ENCODE assay signal across 8 cellular contexts in genomic region chr11:94129505-94130335, GRCh38. TPM values are rescaled to one million over a fixed set of nuclear protein-coding genes. Genes with fewer than 3 reads are reported as not detected.
DNase-seq lines count a peak whose midpoint lies in the region; ATAC-seq and TF ChIP-seq lines count a peak whose summit lies in the region.

No MANE protein-coding gene starts in this region.

- peak; percentile 44 for DNase-seq in activated naive CD4-positive, alpha-beta T cell treated with anti-CD3 and anti-CD28 coated beads, Interleukin-2, amount 10 ng/mL, durations not matched to agents 7 days and 5 days
- no peak for DNase-seq in activated naive CD4-positive, alpha-beta T cell (lab: John Stamatoyannopoulos, UW)
- DNase-seq in Peyer's patch (peak in 2 of 3 donors; percentile 91), fibroblast of the aortic adventitia (ENCODE audit: low read depth) (no peak), psoas muscle (no peak), iPS-NIHi11 (ENCODE audit: low spot score) (no peak), left lobe of liver (ENCODE audit: low spot score) (no peak), NOMO-1 treated with DMSO at 0.1 percent for 48 hours (lab: John Stamatoyannopoulos, UW; ENCODE audit: unreplicated experiment) (no peak)

- H3K4me3 Mint-ChIP-seq in activated naive CD4-positive, alpha-beta T cell treated with anti-CD3 and anti-CD28 coated beads, Interleukin-2, amount 10 ng/mL, durations not matched to agents 7 days and 5 days, result no peak overlapping the region

- no peaks in the 10 kb centered on the region for H3K36me3 Mint-ChIP-seq in activated naive CD4-positive, alpha-beta T cell treated with anti-CD3 and anti-CD28 coated beads, Interleukin-2, amount 10 ng/mL, durations not matched to agents 7 days and 5 days

- peaks cover 27% of the 10 kb centered on the region for H3K4me1 Mint-ChIP-seq in activated naive CD4-positive, alpha-beta T cell treated with anti-CD3 and anti-CD28 coated beads, Interleukin-2, amount 10 ng/mL, durations not matched to agents 7 days and 5 days

- peak overlapping the region; percentile 86 to 98 (median 92) for H3K27ac ChIP-seq in Peyer's patch
- peak overlapping the region; percentile 82 for H3K27ac ChIP-seq in psoas muscle

- peaks cover 4% of the 10 kb centered on the region for H3K9me3 Mint-ChIP-seq in activated naive CD4-positive, alpha-beta T cell treated with anti-CD3 and anti-CD28 coated beads, Interleukin-2, amount 10 ng/mL, durations not matched to agents 7 days and 5 days

- H3K36me3 ChIP-seq in Peyer's patch, result no peaks in the 10 kb centered on the region
- no peaks in the 10 kb centered on the region for H3K36me3 ChIP-seq in psoas muscle (ENCODE audit: insufficient read depth in 1 of 2, low read depth in 1 of 2)

- no peaks in the 10 kb centered on the region for H3K9me3 ChIP-seq in Peyer's patch
- H3K9me3 ChIP-seq in psoas muscle, result no peaks in the 10 kb centered on the region

- intact Hi-C loops in psoas muscle (cut with DNase I), result no loop called here

- H3K27me3 Mint-ChIP-seq in activated naive CD4-positive, alpha-beta T cell treated with anti-CD3 and anti-CD28 coated beads, Interleukin-2, amount 10 ng/mL, durations not matched to agents 7 days and 5 days, result peaks cover 4% of the 10 kb centered on the region

- TF ChIP-seq POLR2A in Peyer's patch (IDR thresholded peaks at IDR 0.05), result no peak

- CTCF ChIA-PET in activated naive CD4-positive, alpha-beta T cell treated with anti-CD3 and anti-CD28 coated beads, Interleukin-2, amount 10 ng/mL, durations not matched to agents 7 days and 5 days (lab: Charles Lee), result interaction anchor here (1.3 kb wide), 1 partner anchor 8 kb away, joined by 3 read pairs; no protein-coding TSS in a partner anchor

- H3K27ac Mint-ChIP-seq in activated naive CD4-positive, alpha-beta T cell treated with anti-CD3 and anti-CD28 coated beads, Interleukin-2, amount 10 ng/mL, durations not matched to agents 7 days and 5 days, result no peak overlapping the region

- H3K4me1 ChIP-seq in Peyer's patch, result peaks cover 0 to 33% (median 6%) of the 10 kb centered on the region in 4 donors
- H3K4me1 ChIP-seq in psoas muscle, result peaks cover 12% of the 10 kb centered on the region

- H3K4me3 ChIP-seq in Peyer's patch (peak overlapping the region; percentile 72 to 88 (median 84)), fibroblast of the aortic adventitia (ENCODE audit: low read depth, low read length) (peak overlapping the region; percentile 93), psoas muscle (peak overlapping the region; percentile 81)

- WGBS in psoas muscle, 3 donors, result 9 to 12% (median 11%) methylated on average over 21 of the region's 21 CpGs

- ATAC-seq in psoas muscle (no peak), left lobe of liver (no peak)

- H3K27me3 ChIP-seq in Peyer's patch, result no peaks in the 10 kb centered on the region
- peaks cover 0 to 23% (median 0%) of the 10 kb centered on the region in 3 donors for H3K27me3 ChIP-seq in psoas muscle (ENCODE audit: insufficient read depth in 3 of 3, low read length in 2 of 3)

- TF ChIP-seq CTCF in Peyer's patch (IDR thresholded peaks at IDR 0.05) (no peak), fibroblast of the aortic adventitia (IDR thresholded peaks at IDR 0.05; ENCODE audit: insufficient read depth, low read length) (no peak), psoas muscle (IDR thresholded peaks at IDR 0.05) (no peak)

RNA-seq across cellular contexts. Expression of gene PANX1, which starts 1.1 kb away (rescaled TPM):
- 10 to 100 TPM in 1 of 4 donors, 1 to 10 TPM in 3; 5.8 to 10.9 (median 8.6) TPM for total RNA-seq in Peyer's patch
- 26.4 and 39.0 TPM in 2 replicates for total RNA-seq in fibroblast of the aortic adventitia (ENCODE audit: low replicate concordance)
- 10 to 100 TPM in 3 of 4 donors, 1 to 10 TPM in 1; 9.2 to 87.2 (median 23.7) TPM for total RNA-seq in psoas muscle
- 10 to 100 TPM; 14.3 to 45.7 (median 41.9) TPM for polyA plus RNA-seq in psoas muscle
- 9.7 TPM for total RNA-seq in left lobe of liver

Comparison
In these comparisons a context has a peak if more than half of its experiments do, and no peak if none do; other contexts are left out.
1. DNase-seq: peak in activated naive CD4-positive, alpha-beta T cell treated with anti-CD3 and anti-CD28 coated beads, Interleukin-2, amount 10 ng/mL, durations not matched to agents 7 days and 5 days (single experiment) and Peyer's patch (2 of 3); none in activated naive CD4-positive, alpha-beta T cell (0 of 4), fibroblast of the aortic adventitia (single experiment), psoas muscle (0 of 2), iPS-NIHi11 (single experiment), left lobe of liver (single experiment) and NOMO-1 treated with DMSO at 0.1 percent for 48 hours (single experiment).
2. Peak in every context shown above with its lines, with median percentiles within 50 percentile points of each other: H3K4me3 ChIP-seq.